In genomic region chr4:15655223-15656037, GRCh38 we compare ENCODE assay signal across 1 cellular context.
TF ChIP-seq lines count a peak whose summit lies in the region.

FBXL5 (minus strand) TSS chr4:15655357; CDS start chr4:15655287, 70 bp downstream.

TF ChIP-seq in HepG2, 621 proteins besides CTCF, POLR2A, EP300 and RAD21 (continued from another document and continues in another):
- TF ChIP-seq ZBTB39 (CRISPR knock-in tag; IDR thresholded peaks at IDR 0.05): no peak
- no peak for TF ChIP-seq MTA3 (CRISPR knock-in tag; IDR thresholded peaks at IDR 0.05)
- no peak for TF ChIP-seq ZNF589 (CRISPR knock-in tag; conservative IDR thresholded peaks at IDR 0.05)
- TF ChIP-seq ZNF354B (CRISPR knock-in tag; IDR thresholded peaks at IDR 0.05): no peak
- no peak for TF ChIP-seq AHR (CRISPR knock-in tag; IDR thresholded peaks at IDR 0.05)
- no peak for TF ChIP-seq ETS1 (CRISPR knock-in tag; IDR thresholded peaks at IDR 0.05)
- no peak for TF ChIP-seq SMYD3 (CRISPR knock-in tag; IDR thresholded peaks at IDR 0.05)
- peak; percentile 57; the same call in 1 of the 2 replicates for TF ChIP-seq ZFP82 (CRISPR knock-in tag; IDR thresholded peaks at IDR 0.05; ENCODE audit: borderline replicate concordance)
- no peak for TF ChIP-seq NR2F2 (IDR thresholded peaks at IDR 0.05; ENCODE audit: borderline replicate concordance, low read depth)
- no peak for TF ChIP-seq NR2F1 (CRISPR knock-in tag; IDR thresholded peaks at IDR 0.05)
- TF ChIP-seq BHLHE40 (IDR thresholded peaks at IDR 0.05; ENCODE audit: low read length): no peak
- no peak for TF ChIP-seq AKNA (CRISPR knock-in tag; IDR thresholded peaks at IDR 0.05; ENCODE audit: borderline replicate concordance)
- TF ChIP-seq TSC22D2 (CRISPR knock-in tag; IDR thresholded peaks at IDR 0.05; ENCODE audit: borderline replicate concordance): 0 out of 2 replicates have a peak, but pooled peaks have one; percentile 12
- peak; percentile 42; the same call in 1 of the 2 replicates for TF ChIP-seq GABPB1 (CRISPR knock-in tag; IDR thresholded peaks at IDR 0.05)
- no peak for TF ChIP-seq ZBTB44 (CRISPR knock-in tag; IDR thresholded peaks at IDR 0.05)
- TF ChIP-seq ZNF569 (CRISPR knock-in tag; IDR thresholded peaks at IDR 0.05; ENCODE audit: borderline replicate concordance): no peak
- peak; percentile 83 for TF ChIP-seq FOXC1 (CRISPR knock-in tag; IDR thresholded peaks at IDR 0.05; ENCODE audit: borderline replicate concordance)
- TF ChIP-seq MLX (CRISPR knock-in tag; IDR thresholded peaks at IDR 0.05): no peak
- 0 out of 2 replicates have a peak, but pooled peaks have one; percentile 11 for TF ChIP-seq ZNF280D (CRISPR knock-in tag; IDR thresholded peaks at IDR 0.05)
- no peak for TF ChIP-seq U2AF1 (optimal IDR thresholded peaks at IDR 0.05; ENCODE audit: low read depth, low read length)
- TF ChIP-seq BCL3 (CRISPR knock-in tag; IDR thresholded peaks at IDR 0.05): peak; percentile 16; the same call in 1 of the 2 replicates
- peak; percentile 44 for TF ChIP-seq ZNF790 (CRISPR knock-in tag; IDR thresholded peaks at IDR 0.05; ENCODE audit: borderline replicate concordance)
- TF ChIP-seq HOXA7 (CRISPR knock-in tag; IDR thresholded peaks at IDR 0.05): no peak
- no peak for TF ChIP-seq FOSL2 (CRISPR knock-in tag; IDR thresholded peaks at IDR 0.05)
- no peak for TF ChIP-seq ZFP90 (CRISPR knock-in tag; IDR thresholded peaks at IDR 0.05; ENCODE audit: borderline replicate concordance)
- TF ChIP-seq ZNF639 (CRISPR knock-in tag; conservative IDR thresholded peaks at IDR 0.05): no peak
- TF ChIP-seq ZNF724P (CRISPR knock-in tag; IDR thresholded peaks at IDR 0.05; ENCODE audit: borderline replicate concordance): peak; percentile 64; the same call in 1 of the 2 replicates
- 0 out of 2 replicates have a peak, but pooled peaks have one; percentile 17 for TF ChIP-seq ZBTB7A (CRISPR knock-in tag; IDR thresholded peaks at IDR 0.05)
- no peak for TF ChIP-seq ZNF761 (CRISPR knock-in tag; conservative IDR thresholded peaks at IDR 0.05)
- TF ChIP-seq ZNF24 (IDR thresholded peaks at IDR 0.05): no peak
- TF ChIP-seq ZNF503 (CRISPR knock-in tag; IDR thresholded peaks at IDR 0.05): 0 out of 2 replicates have a peak, but pooled peaks have one; percentile 50
- TF ChIP-seq NKX3-1 (CRISPR knock-in tag; IDR thresholded peaks at IDR 0.05): no peak
- no peak for TF ChIP-seq ZFP36L1 (CRISPR knock-in tag; IDR thresholded peaks at IDR 0.05)
- no peak for TF ChIP-seq CHD2 (IDR thresholded peaks at IDR 0.05; ENCODE audit: low read depth, low read length)
- TF ChIP-seq USF2 (IDR thresholded peaks at IDR 0.05; ENCODE audit: low read depth, low read length): peak; percentile 67; the same call in 1 of the 2 replicates
- TF ChIP-seq USF2 (CRISPR knock-in tag; IDR thresholded peaks at IDR 0.05; ENCODE audit: borderline replicate concordance): peak; percentile 77; the same call in 1 of the 2 replicates
- TF ChIP-seq ZNF20 (CRISPR knock-in tag; IDR thresholded peaks at IDR 0.05): no peak
- TF ChIP-seq EHMT2 (IDR thresholded peaks at IDR 0.05; ENCODE audit: borderline replicate concordance, low read depth, low read length): no peak
- TF ChIP-seq ZNF337 (CRISPR knock-in tag; IDR thresholded peaks at IDR 0.05; ENCODE audit: borderline replicate concordance, low read depth): no peak
- TF ChIP-seq MAX (IDR thresholded peaks at IDR 0.05): peak; percentile 76
